8 cellular contexts compared by ENCODE assay signal in genomic region chr2:29114841-29115609, GRCh38. TPM values are rescaled to one million over a fixed set of nuclear protein-coding genes. Genes with fewer than 3 reads are reported as not detected.
DNase-seq lines count a peak whose midpoint lies in the region; ATAC-seq and TF ChIP-seq lines count a peak whose summit lies in the region.

Gene CLIP4 (plus strand): TSS chr2:29115415. CDS start chr2:29121389, 5,974 bp downstream.

- H3K27ac ChIP-seq in mammary epithelial cell (ENCODE audit: insufficient read depth, low read depth, low read length) (peak within 1 kb of the TSS; percentile 99), spleen (peak within 1 kb of the TSS; percentile 68 to 95 (median 86))

- TF ChIP-seq CTCF in activated B cell treated with CpG ODN at 0.5 μM for 24 hours (IDR thresholded peaks at IDR 0.05) (no peak), mammary epithelial cell (conservative IDR thresholded peaks at IDR 0.05 in 1 of 2, IDR thresholded peaks at IDR 0.05 in 1 of 2; ENCODE audit: extremely low read depth in 1 of 2, insufficient read depth in 1 of 2, low read depth in 1 of 2, low read length in 2 of 2) (no peak), spleen (IDR thresholded peaks at IDR 0.05 in 8 of 11, conservative IDR thresholded peaks at IDR 0.05 in 3 of 11) (no peak)

- 6% methylated on average over 8 of the region's 78 CpGs for WGBS in mammary epithelial cell (ENCODE audit: low coverage, missing lambda C conversion rate)
- WGBS in spleen, 5 donors: 4 to 10% (median 5%) methylated on average over 33 to 78 of the region's 78 CpGs

- H3K9ac ChIP-seq in mammary epithelial cell (ENCODE audit: insufficient read depth, low read length): peak within 1 kb of the TSS; percentile 99

- dilution Hi-C loops in mammary epithelial cell (cut with HindIII; ENCODE audit: low sequenced_read_pairs): no loop called here

- TSS peak; percentile 1 for BruUV-seq in mammary epithelial cell (replicated peaks; lab: Mats Ljungman, UMichigan)

- peak within 1 kb of the TSS; percentile 1 for H2AFZ ChIP-seq in mammary epithelial cell (ENCODE audit: low read depth, low read length)

- DNase-seq in NCI-H82 (lab: John Stamatoyannopoulos, UW) (peak; percentile 76), NCI-H82 treated with DMSO at 0.1 percent for 48 hours (lab: John Stamatoyannopoulos, UW; ENCODE audit: unreplicated experiment) (no peak), activated B cell treated with CpG ODN at 0.5 μM for 24 hours (peak; percentile 46), mammary epithelial cell (peak; percentile 65), immature natural killer cell (peak; percentile 85 to 88 (median 87)), spleen (peak; percentile 89)

- peak within 1 kb of the TSS; percentile 89 for H3K4me3 Mint-ChIP-seq in activated B cell treated with CpG ODN at 0.5 μM for 24 hours
- peak within 1 kb of the TSS; percentile 92 to 97 (median 95) for H3K4me3 Mint-ChIP-seq in immature natural killer cell

- H3K27ac Mint-ChIP-seq in activated B cell treated with CpG ODN at 0.5 μM for 24 hours: peak within 1 kb of the TSS; percentile 69
- peak within 1 kb of the TSS; percentile 95 to 97 (median 96) for H3K27ac Mint-ChIP-seq in immature natural killer cell

- H3K4me3 ChIP-seq in mammary epithelial cell (replicated peaks in 1 of 3; ENCODE audit: insufficient read depth in 1 of 3, low read depth in 2 of 3, low read length in 3 of 3) (peak within 1 kb of the TSS; percentile 53 to 80 (median 56)), spleen (peak within 1 kb of the TSS; percentile 42 to 89 (median 61))

- H3K4me1 Mint-ChIP-seq in activated B cell treated with CpG ODN at 0.5 μM for 24 hours (peaks cover 23% of the 10 kb centered on the region), immature natural killer cell (peaks cover 40 to 54% of the 10 kb centered on the region in 2 donors)

- H3K9me3 ChIP-seq in mammary epithelial cell (replicated peaks; ENCODE audit: insufficient read depth, low read length) (no peaks in the 10 kb centered on the region), spleen (no peaks in the 10 kb centered on the region)

- H3K36me3 ChIP-seq in mammary epithelial cell (ENCODE audit: insufficient read depth, low read length) (no peaks in the 10 kb centered on the region), spleen (no peaks in the 10 kb centered on the region)

- POLR2A ChIA-PET in activated B cell treated with CpG ODN at 0.5 μM for 24 hours (lab: Charles Lee): no interaction called here

- in situ Hi-C loops in mammary epithelial cell (cut with MboI; ENCODE audit: low sequenced_read_pairs in 2 of 2): loop anchor here in 1 of 2 donors (5.0 kb wide), 1 partner anchor 48 kb away; no protein-coding TSS in a partner anchor

- intact Hi-C loops in activated B cell treated with CpG ODN at 0.5 μM for 24 hours (cut with micrococcal nuclease): no loop called here
- intact Hi-C loops in mammary epithelial cell (cut with micrococcal nuclease): loop anchor here (1.0 to 5.0 kb wide), 5 partner anchors 15 to 158 kb away; no protein-coding TSS in a partner anchor
- intact Hi-C loops in spleen (cut with DNase I; ENCODE audit: low total_unique reads): no loop called here

- no peaks in the 10 kb centered on the region for H3K27me3 ChIP-seq in mammary epithelial cell (ENCODE audit: insufficient read depth, low read length)
- peaks cover 0 to 22% (median 0%) of the 10 kb centered on the region in 7 donors for H3K27me3 ChIP-seq in spleen (replicated peaks in 1 of 7)

- no peaks in the 10 kb centered on the region for H3K36me3 Mint-ChIP-seq in activated B cell treated with CpG ODN at 0.5 μM for 24 hours (ENCODE audit: low read depth)
- H3K36me3 Mint-ChIP-seq in immature natural killer cell: no peaks in the 10 kb centered on the region

- peaks cover 57% of the 10 kb centered on the region for H3K79me2 ChIP-seq in mammary epithelial cell (ENCODE audit: insufficient read depth, low read length)

- H3K9me3 Mint-ChIP-seq in activated B cell treated with CpG ODN at 0.5 μM for 24 hours (no peaks in the 10 kb centered on the region), immature natural killer cell (no peaks in the 10 kb centered on the region)

- H3K4me1 ChIP-seq in mammary epithelial cell (ENCODE audit: insufficient read depth, low read length) (peaks cover 74% of the 10 kb centered on the region), spleen (peaks cover 0 to 61% (median 27%) of the 10 kb centered on the region in 6 donors)

- CTCF ChIA-PET in activated B cell treated with CpG ODN at 0.5 μM for 24 hours (lab: Charles Lee): no interaction called here
- CTCF ChIA-PET in mammary epithelial cell (lab: Charles Lee; ENCODE audit: low non-redundant PET): no interaction called here

- no peak for TF ChIP-seq POLR2A in spleen (IDR thresholded peaks at IDR 0.05)

- peak; percentile 35 for ATAC-seq in HG03460 (IDR thresholded peaks at IDR 0.05; ENCODE audit: unreplicated experiment)
- peak; percentile 79 for ATAC-seq in activated B cell treated with CpG ODN at 0.5 μM for 24 hours (ENCODE audit: low read depth)
- no peak for ATAC-seq in HG02938 (IDR thresholded peaks at IDR 0.05; ENCODE audit: unreplicated experiment)

- no peaks in the 10 kb centered on the region for H4K20me1 ChIP-seq in mammary epithelial cell (ENCODE audit: insufficient read depth, low read length)

- H3K27me3 Mint-ChIP-seq in activated B cell treated with CpG ODN at 0.5 μM for 24 hours (peaks cover 4% of the 10 kb centered on the region), immature natural killer cell (ENCODE audit: low read depth in 3 of 3) (peaks cover 3 to 15% (median 14%) of the 10 kb centered on the region in 3 donors)

- H3K4me2 ChIP-seq in mammary epithelial cell (ENCODE audit: insufficient read depth, low read depth, low read length): peak within 1 kb of the TSS; percentile 84

RNA-seq across cellular contexts. Expression of gene CLIP4, which starts in this region (rescaled TPM):
- total RNA-seq in activated B cell treated with CpG ODN at 0.5 μM for 24 hours: 5.7 and 5.8 TPM in 2 replicates
- 100 to 1,000 TPM in 1 of 2 donors, 10 to 100 TPM in 1; 89.8 to 257 TPM for total RNA-seq in mammary epithelial cell
- polyA plus RNA-seq in mammary epithelial cell: 37.2 TPM
- 51.4 TPM for polyA minus RNA-seq in mammary epithelial cell
- 10 to 100 TPM; 20.4 to 32.7 (median 20.5) TPM for polyA plus RNA-seq in immature natural killer cell
- 10 to 100 TPM; 25.0 to 68.8 (median 33.8) TPM for total RNA-seq in spleen
- 1 to 10 TPM; 4.1 to 7.3 (median 5.8) TPM for polyA plus RNA-seq in spleen
